ENCODE assay signal across 17 cellular contexts in genomic region chr7:219581-220150, GRCh38. TPM values are rescaled to one million over a fixed set of nuclear protein-coding genes. Genes with fewer than 3 reads are reported as not detected.
DNase-seq lines count a peak whose midpoint lies in the region; ATAC-seq, FAIRE-seq and TF ChIP-seq lines count a peak whose summit lies in the region.
"Had no signal": no experiment of that assay in that cellular context is flagged by ENCODE, and none has a peak within 500 bp of the region (broad histone marks: within the 10 kb centered on the region; RNA-seq: fewer than 3 reads in every experiment).

No MANE protein-coding gene starts in this region.

- H3K18ac ChIP-seq in H1 (ENCODE audit: extremely low read depth, low read length): 0 out of 2 replicates have a peak overlapping the region, but pooled peaks have one; percentile 32

- H4K8ac ChIP-seq in H1 (ENCODE audit: extremely low read depth, insufficient read depth, low read length): peak overlapping the region; percentile 0

- no peak for FAIRE-seq in H1 (lab: Jason Lieb, UNC)
- FAIRE-seq in HepG2 (lab: Jason Lieb, UNC): peak; percentile 71
- FAIRE-seq: endothelial cell of umbilical vein had no signal

- TF ChIP-seq POLR2A in H1 (IDR thresholded peaks at IDR 0.05; ENCODE audit: control extremely low read depth in 1 of 2, low read depth in 2 of 2, low read length in 2 of 2) (no peak), HepG2 (IDR thresholded peaks at IDR 0.05; ENCODE audit: insufficient read depth in 1 of 2, low read depth in 2 of 2, low read length in 2 of 2) (no peak)

- no peak overlapping the region for H3K4me2 ChIP-seq in H1 (ENCODE audit: insufficient read depth in 1 of 2, low read depth in 2 of 2, low read length in 2 of 2)
- peak overlapping the region; percentile 70 for H3K4me2 ChIP-seq in HepG2 (ENCODE audit: low read depth, low read length)
- H3K4me2 ChIP-seq: KMS-11 had no signal

- no peak overlapping the region for H2BK120ac ChIP-seq in H1 (replicated peaks; ENCODE audit: low read depth, low read length)

- ATAC-seq in HepG2 (peak; percentile 95), foreskin keratinocyte (no peak), HG03139 (IDR thresholded peaks at IDR 0.05; ENCODE audit: unreplicated experiment) (no peak)

- no peak overlapping the region for H2BK20ac ChIP-seq in H1 (ENCODE audit: low read length)

- H3K27ac ChIP-seq in H1 (ENCODE audit: low read depth, low read length): no peak overlapping the region
- H3K27ac ChIP-seq in HepG2 (ENCODE audit: extremely low read length, insufficient read depth, low read length): peak overlapping the region; percentile 85
- H3K27ac ChIP-seq in substantia nigra (ENCODE audit: low read depth, low read length, poor library complexity, severe bottlenecking): peak overlapping the region; percentile 53
- H3K27ac ChIP-seq in foreskin keratinocyte: no peak overlapping the region
- H3K27ac ChIP-seq: KMS-11, SJSA1 had no signal

- no peak overlapping the region for H3K23ac ChIP-seq in H1 (ENCODE audit: insufficient read length)

- no peak overlapping the region for H2BK5ac ChIP-seq in H1 (ENCODE audit: low read depth, low read length)

- in situ Hi-C loops in HepG2 (cut with HindIII; ENCODE audit: extremely low pct_ligation_motif_present, low pct_unique_long_range_greater_than_20kb): no loop called here

- H3K4me1 ChIP-seq in H1 (replicated peaks in 1 of 4; ENCODE audit: control insufficient read depth in 3 of 4, insufficient read depth in 4 of 4, low read length in 3 of 4) (peaks cover 0 to 12% (median 6%) of the 10 kb centered on the region in 4 experiments; a peak in 5 of 7 replicates), HepG2 (ENCODE audit: insufficient read depth, low read length) (peaks cover 38% of the 10 kb centered on the region), foreskin keratinocyte (peaks cover 3% of the 10 kb centered on the region), BE2C (no peaks in the 10 kb centered on the region)

- H3K4me3 ChIP-seq in H1 (ENCODE audit: extremely low read depth in 1 of 4, insufficient read depth in 2 of 4, low read depth in 3 of 4, low read length in 4 of 4): no peak overlapping the region
- H3K4me3 ChIP-seq in HepG2 (replicated peaks in 1 of 3; ENCODE audit: insufficient read depth in 1 of 3, low read depth in 2 of 3, low read length in 3 of 3): peak overlapping the region in 1 of 3 experiments; percentile 47; a peak in 1 of 6 replicates
- H3K4me3 ChIP-seq in BE2C (ENCODE audit: low read depth, low read length): no peak overlapping the region
- H3K4me3 ChIP-seq: SJSA1, transverse colon had no signal

- peak overlapping the region; percentile 42; the same call in 1 of the 2 replicates for H2AK5ac ChIP-seq in H1 (ENCODE audit: low read depth, low read length)

- H2BK12ac ChIP-seq in H1 (ENCODE audit: low read depth, low read length): no peak overlapping the region

- DNase-seq in HuH-7.5 (ENCODE audit: low spot score): peak; percentile 84
- no peak for DNase-seq in H1 (ENCODE audit: low read depth in 1 of 2, low spot score in 2 of 2)
- DNase-seq in HepG2 (ENCODE audit: low spot score): peak; percentile 90
- DNase-seq in substantia nigra (lab: John Stamatoyannopoulos, UW): peak in 40 of 49 donors; percentile 18 to 87 (median 58)
- no peak for DNase-seq in foreskin keratinocyte
- no peak for DNase-seq in activated CD4-positive, CD25-positive, alpha-beta regulatory T cell treated with anti-CD3 and anti-CD28 coated beads, Interleukin-2, amount 50 U/mL, for 72 hours
- no peak for DNase-seq in BE2C
- DNase-seq: activated CD4-positive, alpha-beta T cell treated with anti-CD3 and anti-CD28 coated beads for 4 hours; activated T-cell treated with anti-CD3 and anti-CD28 coated beads for 4 hours; DND-41; NCI-H1105 treated with DMSO at 0.1 percent for 48 hours; stimulated activated CD4-positive, alpha-beta T cell treated with anti-CD3 and anti-CD28 coated beads, Interleukin-1b, Interleukin-23, amount 100 ng/mL, for 48 hours; transverse colon had no signal

- POLR2A ChIA-PET in H1 (lab: Charles Lee; ENCODE audit: partially characterized antibody) (interaction anchor here (1.0 kb wide), 1 partner anchor 25 kb away, joined by 3 read pairs; no protein-coding TSS in a partner anchor), HepG2 (lab: Yijun Ruan, JAX) (interaction anchor here (1.0 to 2.6 kb wide), 7 partner anchors 13 to 71 kb away, joined by 4 to 22 read pairs (median 9); partner anchors contain the start of gene FAM20C)

- H3K9ac ChIP-seq in H1 (replicated peaks in 1 of 4; ENCODE audit: extremely low read depth in 1 of 4, low read depth in 3 of 4, low read length in 3 of 4): no peak overlapping the region
- H3K9ac ChIP-seq in HepG2 (ENCODE audit: insufficient read depth, low read depth, low read length): peak overlapping the region; percentile 57
- H3K9ac ChIP-seq: KMS-11 had no signal

- H4K20me1 ChIP-seq in H1 (replicated peaks in 1 of 2; ENCODE audit: control insufficient read depth in 1 of 2, insufficient read depth in 2 of 2, low read length in 2 of 2): peaks cover 0 to 11% of the 10 kb centered on the region in 2 experiments
- H4K20me1 ChIP-seq in HepG2 (ENCODE audit: insufficient read depth, low read length): peaks cover under 1% of the 10 kb centered on the region; the same call in 1 of the 2 replicates

- TF ChIP-seq RAD21 in H1 (IDR thresholded peaks at IDR 0.05 in 1 of 2, conservative IDR thresholded peaks at IDR 0.05 in 1 of 2; ENCODE audit: low read depth in 2 of 2, low read length in 2 of 2) (no peak), HepG2 (CRISPR knock-in tag; IDR thresholded peaks at IDR 0.05) (no peak; the same call in 1 of the 2 replicates)

- no peak overlapping the region for H3K14ac ChIP-seq in H1 (ENCODE audit: insufficient read length)

- BruUV-seq in HepG2 (replicated peaks; lab: Mats Ljungman, UMichigan): no TSS peak

- 0 out of 2 replicates have a peak overlapping the region, but pooled peaks have one; percentile 6 for H2BK15ac ChIP-seq in H1 (ENCODE audit: low read length)

- no peak overlapping the region for H2AFZ ChIP-seq in H1 (ENCODE audit: low read length)
- H2AFZ ChIP-seq in HepG2 (ENCODE audit: low read length): no peak overlapping the region

- no peaks in the 10 kb centered on the region for H3K23me2 ChIP-seq in H1 (ENCODE audit: low read depth, low read length)

- peaks cover 6% of the 10 kb centered on the region; the same call in 1 of the 2 replicates for H3K79me1 ChIP-seq in H1 (ENCODE audit: low read depth, low read length)

- H3K79me2 ChIP-seq in H1 (ENCODE audit: control insufficient read depth in 1 of 2, insufficient read depth in 2 of 2, low read length in 2 of 2) (peaks cover 0 to 3% of the 10 kb centered on the region in 2 experiments; a peak in 1 of 4 replicates), HepG2 (ENCODE audit: insufficient read depth, low read length) (peaks cover 3% of the 10 kb centered on the region)

- H3K27me3 ChIP-seq in H1 (replicated peaks in 1 of 4; ENCODE audit: control insufficient read depth in 3 of 4, extremely low read depth in 1 of 4, insufficient read depth in 3 of 4, low read length in 3 of 4): no peaks in the 10 kb centered on the region
- no peaks in the 10 kb centered on the region for H3K27me3 ChIP-seq in HepG2 (ENCODE audit: control insufficient read depth in 1 of 2, insufficient read depth in 2 of 2, low read length in 2 of 2)
- H3K27me3 ChIP-seq in foreskin keratinocyte: no peaks in the 10 kb centered on the region
- H3K27me3 ChIP-seq in BE2C: no peaks in the 10 kb centered on the region
- H3K27me3 ChIP-seq: SJSA1, transverse colon had no signal

- 97% methylated on average over 6 of the region's 9 CpGs; no CpG with 5 or more reads in 1 of the 2 experiments for WGBS in H1 (ENCODE audit: extremely low coverage in 1 of 2, insufficient coverage in 1 of 2, insufficient read length in 1 of 2, insufficient replicate concordance in 2 of 2, low coverage in 1 of 2, low lambda C conversion rate in 2 of 2, missing lambda C conversion rate in 1 of 2), 2 experiments
- WGBS in HepG2 (ENCODE audit: low lambda C conversion rate): 6% methylated on average over 6 of the region's 9 CpGs

- H3K56ac ChIP-seq in H1 (replicated peaks; ENCODE audit: insufficient read length, low read depth, low read length): no peak overlapping the region

- H4K91ac ChIP-seq in H1 (replicated peaks; ENCODE audit: insufficient read length, low read length): peak overlapping the region; percentile 22

- intact Hi-C loops in HepG2 (cut with micrococcal nuclease; ENCODE audit: unreplicated experiment): loop anchor here (1.0 kb wide), 1 partner anchor 25 kb away; no protein-coding TSS in a partner anchor

- TF ChIP-seq EP300 in H1 (IDR thresholded peaks at IDR 0.05; ENCODE audit: borderline replicate concordance in 1 of 2, low read depth in 2 of 2, low read length in 2 of 2): no peak
- TF ChIP-seq EP300 in HepG2 (IDR thresholded peaks at IDR 0.05; ENCODE audit: low read depth in 2 of 2, low read length in 2 of 2): peak in 1 of 2 experiments; percentile 65; a peak in 2 of 4 replicates
- TF ChIP-seq EP300 in HepG2 (CRISPR knock-in tag; IDR thresholded peaks at IDR 0.05; ENCODE audit: borderline replicate concordance): peak; percentile 37; the same call in 1 of the 2 replicates

- peak overlapping the region; percentile 75 for H3K4ac ChIP-seq in H1 (replicated peaks; ENCODE audit: insufficient read length, low read depth, low read length)

- peaks cover 0 to 7% (median 1%) of the 10 kb centered on the region in 4 experiments; a peak in 2 of 8 replicates for H3K36me3 ChIP-seq in H1 (ENCODE audit: control insufficient read depth in 2 of 4, insufficient read depth in 4 of 4, low read length in 3 of 4)
- peaks cover 3 to 17% of the 10 kb centered on the region in 2 experiments; a peak in 4 of 5 replicates for H3K36me3 ChIP-seq in HepG2 (replicated peaks in 1 of 2; ENCODE audit: control insufficient read depth in 1 of 2, insufficient read depth in 2 of 2, low read length in 2 of 2)
- H3K36me3 ChIP-seq in BE2C: no peaks in the 10 kb centered on the region
- H3K36me3 ChIP-seq: SJSA1, transverse colon had no signal

- H3K9me3 ChIP-seq in H1 (ENCODE audit: insufficient read depth in 2 of 2, low read depth in 1 of 2, low read length in 1 of 2) (no peaks in the 10 kb centered on the region), HepG2 (ENCODE audit: low read length) (no peaks in the 10 kb centered on the region), BE2C (no peaks in the 10 kb centered on the region; the same call in 1 of the 2 replicates)
- H3K9me3 ChIP-seq: SJSA1, transverse colon had no signal

- CTCF ChIA-PET in H1 (lab: Charles Lee; ENCODE audit: partially characterized antibody): interaction anchor here (0.8 to 2.0 kb wide), 10 partner anchors 10 to 739 kb away, joined by 3 to 22 read pairs (median 4); no protein-coding TSS in a partner anchor
- CTCF ChIA-PET in HepG2 (lab: Yijun Ruan, JAX; ENCODE audit: low intra/inter-chr PET ratio, low total read pairs): no interaction called here

- TF ChIP-seq CTCF in H1 (IDR thresholded peaks at IDR 0.05; ENCODE audit: control extremely low read depth in 1 of 3, insufficient read depth in 1 of 3, low read depth in 1 of 3, low read length in 3 of 3): no peak
- TF ChIP-seq CTCF in HepG2 (CRISPR knock-in tag; IDR thresholded peaks at IDR 0.05): no peak
- no peak for TF ChIP-seq CTCF in foreskin keratinocyte (conservative IDR thresholded peaks at IDR 0.05)
- no peak for TF ChIP-seq CTCF in BE2C (IDR thresholded peaks at IDR 0.05; ENCODE audit: low read depth, low read length)

- H4K5ac ChIP-seq in H1 (ENCODE audit: insufficient read length, low read depth, low read length): no peak overlapping the region

RNA-seq across cellular contexts. Expression of gene FAM20C, which starts 27.3 kb away (rescaled TPM):
- total RNA-seq in H1 (2021; fragmentation: NEBNext Ultra II Directional; extraction: Animal tissue kit (Norgen Biotek cat#: 25700)): 34.7 and 34.8 TPM in 2 replicates
- 9.5 and 13.9 TPM in 2 replicates for polyA plus RNA-seq in H1 (2011; rRNA removed)
- polyA plus RNA-seq in H1 (2011; cell fraction: cytosol; rRNA removed): 10.7 TPM
- polyA plus RNA-seq in H1 (2011; cell fraction: nucleus; rRNA removed): 21.4 TPM
- 18.4 to 23.9 TPM (median 19.5 TPM) in 4 replicates for polyA plus RNA-seq in H1 (2012, experiment 1 of 2)
- 17.9 TPM for polyA plus RNA-seq in H1 (2012, experiment 2 of 2)
- polyA plus RNA-seq in H1 (2013, experiment 1 of 2): 21.3 TPM
- 21.1 TPM for polyA plus RNA-seq in H1 (2013, experiment 2 of 2)
- 8.9 and 10.4 TPM in 2 replicates for polyA minus RNA-seq in H1 (2011; rRNA and poly(A)+ RNA removed)
- polyA minus RNA-seq in H1 (2011; cell fraction: cytosol; rRNA and poly(A)+ RNA removed): 17.1 TPM
- polyA minus RNA-seq in H1 (2011; cell fraction: nucleus; rRNA and poly(A)+ RNA removed): 21.8 TPM
- 14.5 and 19.9 TPM in 2 replicates for total RNA-seq in HepG2 (2016; rRNA removed; fragmentation: Illumina TruSeq; extraction: Trizol)
- 4.8 and 5.5 TPM in 2 replicates for total RNA-seq in HepG2 (2016; cell fraction: cytosol; rRNA removed; fragmentation: Illumina TruSeq; extraction: Trizol; ENCODE audit: low read depth)
- total RNA-seq in HepG2 (2016; cell fraction: insoluble cytoplasmic fraction; rRNA removed; fragmentation: Illumina TruSeq; extraction: Trizol): 12.0 and 18.5 TPM in 2 replicates
- 11.5 and 11.6 TPM in 2 replicates for total RNA-seq in HepG2 (2016; cell fraction: membrane; rRNA removed; fragmentation: Illumina TruSeq; extraction: Trizol)
- total RNA-seq in HepG2 (2016; cell fraction: nucleus; rRNA removed; fragmentation: Illumina TruSeq; extraction: Trizol): 20.5 and 24.2 TPM in 2 replicates
- polyA plus RNA-seq in HepG2 (2011; rRNA removed): 11.9 and 15.3 TPM in 2 replicates
- polyA plus RNA-seq in HepG2 (2011; cell fraction: cytosol; rRNA removed): 13.7 and 17.5 TPM in 2 replicates
- 24.6 and 26.4 TPM in 2 replicates for polyA plus RNA-seq in HepG2 (2011; cell fraction: nucleus; rRNA removed)
- 15.4 and 23.9 TPM in 2 replicates for polyA plus RNA-seq in HepG2 (2012)
- polyA plus RNA-seq in HepG2 (2016; cell fraction: cytosol; fragmentation: Illumina TruSeq; extraction: Trizol; ENCODE audit: low read depth): 2.8 and 3.2 TPM in 2 replicates
- 18.9 and 20.0 TPM in 2 replicates for polyA plus RNA-seq in HepG2 (2016; cell fraction: insoluble cytoplasmic fraction; fragmentation: Illumina TruSeq; extraction: Trizol; ENCODE audit: low read depth)
- 10.0 and 10.7 TPM in 2 replicates for polyA plus RNA-seq in HepG2 (2016; cell fraction: membrane; fragmentation: Illumina TruSeq; extraction: Trizol; ENCODE audit: low read depth)
- 38.8 and 44.3 TPM in 2 replicates for polyA plus RNA-seq in HepG2 (2016; cell fraction: nucleus; fragmentation: Illumina TruSeq; extraction: Trizol; ENCODE audit: insufficient read depth, low read depth)
- 8.9 and 24.8 TPM in 2 replicates for polyA minus RNA-seq in HepG2 (2011; rRNA and poly(A)+ RNA removed; ENCODE audit: low replicate concordance)
- 13.4 and 22.0 TPM in 2 replicates for polyA minus RNA-seq in HepG2 (2011; cell fraction: cytosol; rRNA and poly(A)+ RNA removed)
- 14.4 and 19.6 TPM in 2 replicates for polyA minus RNA-seq in HepG2 (2011; cell fraction: nucleus; rRNA and poly(A)+ RNA removed)
- total RNA-seq in foreskin keratinocyte: 17.5 and 18.2 TPM in 2 replicates
- polyA plus RNA-seq in foreskin keratinocyte: 20.6 and 22.9 TPM in 2 replicates
- 9.4 TPM for polyA plus RNA-seq in BE2C (2012; ENCODE audit: insufficient read depth, insufficient read length, low read depth)

Comparison
In these comparisons a context has a peak if more than half of its experiments do, and no peak if none do; other contexts are left out.
1. DNase-seq: peak in HuH-7.5 (single experiment), HepG2 (single experiment) and substantia nigra (40 of 49); none in H1 (0 of 2), foreskin keratinocyte (0 of 2), activated CD4-positive, CD25-positive, alpha-beta regulatory T cell treated with anti-CD3 and anti-CD28 coated beads, Interleukin-2, amount 50 U/mL, for 72 hours (single experiment) and BE2C (single experiment).
2. H3K27ac ChIP-seq: peak in HepG2 (single experiment) and substantia nigra (single experiment); none in H1 (single experiment) and foreskin keratinocyte (single experiment).